ENCODE assay signal across 1 cellular context in the genomic region with DNA sequence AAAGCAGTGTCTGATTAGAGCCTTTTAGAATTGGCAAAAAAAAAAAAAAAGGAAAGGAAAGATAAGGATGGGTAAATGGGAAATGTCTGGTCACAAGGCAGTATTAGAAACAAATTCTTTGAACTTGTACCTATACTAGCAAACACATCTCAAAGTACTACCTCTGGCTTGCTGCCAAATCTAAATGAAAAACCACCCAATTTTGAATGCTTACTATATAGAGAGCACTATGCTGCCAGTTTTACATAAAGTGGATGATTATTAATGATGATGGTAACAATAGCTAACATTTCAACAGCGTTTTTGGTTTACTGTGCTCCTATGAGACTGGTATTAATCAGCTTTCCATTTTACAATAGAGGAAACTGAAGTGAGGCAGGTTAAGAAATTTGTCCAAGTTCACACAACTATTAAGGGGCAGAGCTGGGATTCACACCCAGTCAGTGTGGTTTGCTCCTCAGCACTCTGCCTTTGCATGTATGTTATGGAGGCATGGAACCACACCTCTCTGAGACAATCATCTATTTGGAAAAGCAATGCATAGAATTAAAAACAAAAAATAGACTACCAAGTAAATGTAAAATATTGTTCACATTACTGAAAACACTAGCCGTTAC.
A peak's percentile ranks its signal among the peaks of the same experiment; 100 is the strongest.
TF ChIP-seq lines count a peak whose summit lies in the region.

No MANE protein-coding gene starts in this region.

TF ChIP-seq in HEK293, 187 proteins besides CTCF, POLR2A, EP300 and RAD21 (continued from another document):
- TF ChIP-seq, protein P1, sequence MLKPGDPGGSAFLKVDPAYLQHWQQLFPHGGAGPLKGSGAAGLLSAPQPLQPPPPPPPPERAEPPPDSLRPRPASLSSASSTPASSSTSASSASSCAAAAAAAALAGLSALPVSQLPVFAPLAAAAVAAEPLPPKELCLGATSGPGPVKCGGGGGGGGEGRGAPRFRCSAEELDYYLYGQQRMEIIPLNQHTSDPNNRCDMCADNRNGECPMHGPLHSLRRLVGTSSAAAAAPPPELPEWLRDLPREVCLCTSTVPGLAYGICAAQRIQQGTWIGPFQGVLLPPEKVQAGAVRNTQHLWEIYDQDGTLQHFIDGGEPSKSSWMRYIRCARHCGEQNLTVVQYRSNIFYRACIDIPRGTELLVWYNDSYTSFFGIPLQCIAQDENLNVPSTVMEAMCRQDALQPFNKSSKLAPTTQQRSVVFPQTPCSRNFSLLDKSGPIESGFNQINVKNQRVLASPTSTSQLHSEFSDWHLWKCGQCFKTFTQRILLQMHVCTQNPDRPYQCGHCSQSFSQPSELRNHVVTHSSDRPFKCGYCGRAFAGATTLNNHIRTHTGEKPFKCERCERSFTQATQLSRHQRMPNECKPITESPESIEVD (tag by site-specific recombination; IDR thresholded peaks at IDR 0.05) = peak; percentile 70
- TF ChIP-seq ZNF561 (tag by site-specific recombination; IDR thresholded peaks at IDR 0.05; ENCODE audit: borderline replicate concordance) = no peak
